ENCODE assay signal across 7 cellular contexts in the genomic region with DNA sequence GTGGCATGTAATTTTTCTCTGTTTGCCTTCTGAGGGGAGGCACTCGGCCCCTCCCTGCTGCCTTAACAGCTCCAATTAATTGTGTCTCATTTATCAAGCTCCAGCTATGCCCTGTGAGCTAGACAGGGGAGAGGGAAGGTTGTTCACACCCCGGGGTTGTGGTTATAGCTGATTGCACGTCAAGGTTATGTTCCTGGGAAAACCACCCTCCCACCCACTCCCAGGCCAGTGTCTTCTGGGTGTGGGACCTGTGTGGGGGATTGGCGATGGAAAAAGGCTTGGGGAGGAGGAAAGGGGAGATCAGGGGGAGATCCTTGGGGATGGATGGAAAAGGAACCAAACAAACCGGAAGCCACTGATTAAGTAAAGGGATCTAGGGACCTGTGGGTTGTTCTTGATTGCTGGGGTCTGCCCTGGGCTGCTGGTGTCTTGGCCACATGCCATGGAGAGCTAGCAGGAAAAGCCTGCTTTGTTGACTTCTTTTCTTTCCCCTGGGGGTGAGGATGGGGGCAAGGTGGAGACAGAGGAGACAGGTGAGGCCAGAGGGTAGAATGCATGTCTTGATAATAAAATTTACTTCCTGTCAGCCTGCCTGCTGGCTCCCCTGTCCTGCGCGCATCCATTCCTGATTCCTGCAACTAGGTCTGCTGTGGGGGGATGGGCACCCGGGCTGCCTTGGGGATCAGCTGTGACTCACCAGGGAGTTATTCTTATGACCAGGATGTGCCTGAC. TPM values are rescaled to one million over a fixed set of nuclear protein-coding genes. Genes with fewer than 3 reads are reported as not detected.
DNase-seq lines count a peak whose midpoint lies in the region; ATAC-seq, FAIRE-seq and TF ChIP-seq lines count a peak whose summit lies in the region.

No MANE protein-coding gene starts in this region.

- H3K27me3 ChIP-seq in esophagus muscularis mucosa (no peaks in the 10 kb centered on the region), tibial artery (no peaks in the 10 kb centered on the region)

- no peak for TF ChIP-seq EP300 in esophagus muscularis mucosa (IDR thresholded peaks at IDR 0.05)

- H3K4me3 ChIP-seq in esophagus muscularis mucosa = peak overlapping the region in 1 of 4 donors; percentile 8
- peak overlapping the region; percentile 24 to 26 for H3K4me3 ChIP-seq in tibial artery

- H3K9me3 ChIP-seq in esophagus muscularis mucosa (no peaks in the 10 kb centered on the region), tibial artery (no peaks in the 10 kb centered on the region)

- DNase-seq in GM12891 (ENCODE audit: insufficient read length, low spot score) = no peak
- peak; percentile 91 for DNase-seq in NCI-H2029 (lab: John Stamatoyannopoulos, UW)
- DNase-seq in activated CD4-positive, alpha-beta T cell treated with anti-CD3 and anti-CD28 coated beads, Interleukin-2, amount 50 U/mL, for 1 hour = peak; percentile 32
- peak; percentile 96 for DNase-seq in esophagus muscularis mucosa (ENCODE audit: extremely low spot score)
- peak; percentile 85 for DNase-seq in myocyte (ENCODE audit: low read depth)
- DNase-seq in tibial artery = peak; percentile 94 to 97

- H3K36me3 ChIP-seq in esophagus muscularis mucosa (no peaks in the 10 kb centered on the region), tibial artery (no peaks in the 10 kb centered on the region)

- TF ChIP-seq CTCF in esophagus muscularis mucosa (IDR thresholded peaks at IDR 0.05) (no peak), tibial artery (IDR thresholded peaks at IDR 0.05) (no peak)

- 23% methylated on average over 8 of the region's 8 CpGs for WGBS in esophagus muscularis mucosa

- no peak for ATAC-seq in GM21717 (IDR thresholded peaks at IDR 0.05; ENCODE audit: unreplicated experiment)

- no peak for TF ChIP-seq POLR2A in GM12891 (IDR thresholded peaks at IDR 0.05; ENCODE audit: low read depth, low read length)
- TF ChIP-seq POLR2A in esophagus muscularis mucosa (IDR thresholded peaks at IDR 0.05; ENCODE audit: low read depth) = no peak

- H3K27ac ChIP-seq in esophagus muscularis mucosa (replicated peaks in 1 of 4) = peak overlapping the region; percentile 76 to 83 (median 80)
- H3K27ac ChIP-seq in tibial artery = peak overlapping the region; percentile 76 to 79

- H3K4me1 ChIP-seq in esophagus muscularis mucosa (peaks cover 30 to 57% (median 54%) of the 10 kb centered on the region in 4 donors), tibial artery (peaks cover 0 to 77% (median 62%) of the 10 kb centered on the region in 4 donors)

- intact Hi-C loops in esophagus muscularis mucosa (cut with DNase I) = no loop called here
- intact Hi-C loops in tibial artery (cut with DNase I; ENCODE audit: low total_unique reads) = no loop called here

- peak; percentile 92 for FAIRE-seq in GM12891 (lab: Jason Lieb, UNC)

TF ChIP-seq in GM12891, 5 proteins besides CTCF, POLR2A, EP300 and RAD21:
- TF ChIP-seq POU2F2 (IDR thresholded peaks at IDR 0.05; ENCODE audit: low read depth, low read length) = no peak
TF ChIP-seq in GM12891: peak in this region for 0.

RNA-seq across cellular contexts. Expression of a gene that starts 14.1 kb away (rescaled TPM):
- 49.9 TPM for polyA plus RNA-seq in GM12891 (2012; ENCODE audit: low read depth, missing spikeins)
- total RNA-seq in esophagus muscularis mucosa (10 to 100 TPM in 1 of 4 donors, 1 to 10 TPM in 3; 3.0 to 12.3 (median 8.1) TPM), myocyte (0.21 and 0.29 TPM in 2 replicates)
- 0.04 TPM for polyA plus RNA-seq in myocyte (2012)
